Comparison of ENCODE assay signal across 26 cellular contexts in genomic region chr6:88561974-88562736, GRCh38.
A peak's percentile ranks its signal among the peaks of the same experiment; 100 is the strongest.
DNase-seq lines count a peak whose midpoint lies in the region; ATAC-seq, FAIRE-seq and TF ChIP-seq lines count a peak whose summit lies in the region.
"Had no signal": no experiment of that assay in that cellular context is flagged by ENCODE, and none has a peak within 500 bp of the region (broad histone marks: within the 10 kb centered on the region; RNA-seq: fewer than 3 reads in every experiment).

No MANE protein-coding gene starts in this region.

- POLR2A ChIA-PET in K562 (lab: Yijun Ruan, JAX) = no interaction called here

- H3K4me1 ChIP-seq in K562 (replicated peaks in 1 of 2; ENCODE audit: control insufficient read depth in 2 of 2, insufficient read depth in 2 of 2, low read length in 2 of 2) (no peaks in the 10 kb centered on the region), hepatocyte (ENCODE audit: insufficient read depth) (no peaks in the 10 kb centered on the region), thoracic aorta (ENCODE audit: control insufficient read depth in 1 of 2, low read depth in 2 of 2) (peaks cover 16 to 51% of the 10 kb centered on the region in 2 donors), heart right ventricle (peaks cover 0 to 12% (median 0%) of the 10 kb centered on the region in 9 donors)

- DNase-seq in GM19239 (ENCODE audit: insufficient read length, low spot score) (no peak), K562 (ENCODE audit: extremely low read depth in 1 of 4, low spot score in 3 of 4) (no peak), hepatocyte (ENCODE audit: low spot score) (peak; percentile 9), thoracic aorta (ENCODE audit: low spot score) (no peak), heart right ventricle (no peak), HK-2 (ENCODE audit: unreplicated experiment) (no peak), left cardiac atrium (no peak)
- DNase-seq: activated CD4-positive, alpha-beta T cell treated with anti-CD3 and anti-CD28 coated beads for 4 hours; activated CD8-positive, alpha-beta memory T cell treated with anti-CD3 and anti-CD28 coated beads for 24 hours; activated T-cell treated with anti-CD3 and anti-CD28 coated beads, Interleukin-2, amount 50 U/mL, for 1 hour; CD4-positive, alpha-beta T cell; DMS 273 treated with DMSO at 0.1 percent for 48 hours; endodermal cell; glutamatergic neuron; kidney glomerular epithelial cell; MV-4-11; NCI-H1694; occipital lobe; SK-N-SH; stimulated activated CD4-positive, alpha-beta T cell treated with anti-CD3 and anti-CD28 coated beads, Interleukin-12 subunit alpha, Interleukin-12 subunit beta, amount 100 ng/mL, for 4 hours; stimulated activated CD4-positive, alpha-beta T cell treated with anti-CD3 and anti-CD28 coated beads, Interleukin-4, amount 100 ng/mL, for 4 hours; stimulated activated naive CD4-positive, alpha-beta T cell; T-helper 2 cell; transverse colon had no signal

- peak; percentile 8 for FAIRE-seq in GM19239 (lab: Jason Lieb, UNC)
- FAIRE-seq in K562 (lab: Jason Lieb, UNC) = no peak
- FAIRE-seq: H54 had no signal

- H3K27ac ChIP-seq in K562 (ENCODE audit: extremely low read depth, low read depth, low read length) (no peak overlapping the region), hepatocyte (peak overlapping the region; percentile 35), thoracic aorta (peak overlapping the region; percentile 54 to 72), heart right ventricle (peak overlapping the region in 2 of 10 donors; percentile 1 to 10)

- H3K36me3 ChIP-seq in K562 (ENCODE audit: control insufficient read depth, insufficient read depth, low read length) = no peaks in the 10 kb centered on the region
- no peaks in the 10 kb centered on the region for H3K36me3 ChIP-seq in hepatocyte (replicated peaks; ENCODE audit: insufficient read depth, low read depth)
- H3K36me3 ChIP-seq in thoracic aorta = no peaks in the 10 kb centered on the region
- no peaks in the 10 kb centered on the region for H3K36me3 ChIP-seq in heart right ventricle
- H3K36me3 ChIP-seq: transverse colon had no signal

- in situ Hi-C loops in K562 (cut with MboI) = no loop called here

- H3K4me2 ChIP-seq in K562 (ENCODE audit: insufficient read depth, low read length) (no peak overlapping the region), hepatocyte (no peak overlapping the region)
- H3K4me2 ChIP-seq: SK-N-SH had no signal

- H4K20me1 ChIP-seq in K562 (replicated peaks; ENCODE audit: control insufficient read depth, insufficient read depth, low read length) (no peaks in the 10 kb centered on the region), hepatocyte (ENCODE audit: insufficient read depth, poor library complexity, severe bottlenecking) (no peaks in the 10 kb centered on the region)

- H3K27me3 ChIP-seq in K562 (ENCODE audit: control insufficient read depth in 2 of 2, insufficient read depth in 2 of 2, low read length in 2 of 2) (peaks cover 3 to 32% of the 10 kb centered on the region in 2 experiments; a peak in 4 of 5 replicates), hepatocyte (no peaks in the 10 kb centered on the region), thoracic aorta (replicated peaks; ENCODE audit: insufficient read depth) (no peaks in the 10 kb centered on the region), heart right ventricle (no peaks in the 10 kb centered on the region)
- H3K27me3 ChIP-seq: transverse colon had no signal

- H3K9me1 ChIP-seq in K562 (ENCODE audit: control insufficient read depth, insufficient read depth, low read length) = no peaks in the 10 kb centered on the region

- H3K9me2 ChIP-seq in hepatocyte (replicated peaks; ENCODE audit: insufficient read depth) = no peaks in the 10 kb centered on the region
- H3K9me2 ChIP-seq: SK-N-SH had no signal

- BruUV-seq in K562 (replicated peaks; lab: Mats Ljungman, UMichigan) = no TSS peak

- ATAC-seq in K562 (no peak), thoracic aorta (ENCODE audit: insufficient number of reproducible peaks, low FRiP score, low read depth) (no peak), heart right ventricle (no peak), left cardiac atrium (no peak)
- ATAC-seq: right cardiac atrium had no signal

- CTCF ChIA-PET in K562 (lab: Yijun Ruan, JAX; ENCODE audit: low intra/inter-chr PET ratio) = no interaction called here

- 0 out of 2 replicates have a peak overlapping the region, but pooled peaks have one; percentile 28 for H2AFZ ChIP-seq in K562 (ENCODE audit: low read depth, low read length)
- H2AFZ ChIP-seq in hepatocyte = no peak overlapping the region

- no peak for TF ChIP-seq RAD21 in K562 (CRISPR knock-in tag; conservative IDR thresholded peaks at IDR 0.05 in 1 of 2, IDR thresholded peaks at IDR 0.05 in 1 of 2)

- no peak for TF ChIP-seq POLR2A in K562 (conservative IDR thresholded peaks at IDR 0.05)

- 4% methylated on average over 6 of the region's 6 CpGs for WGBS in K562 (ENCODE audit: insufficient coverage, low coverage, missing lambda C conversion rate)
- 80% methylated on average over 6 of the region's 6 CpGs for WGBS in hepatocyte (ENCODE audit: low lambda C conversion rate, missing lambda C conversion rate)
- 83% methylated on average over 6 of the region's 6 CpGs for WGBS in heart right ventricle, 2 donors

- H3K79me2 ChIP-seq in K562 (ENCODE audit: control insufficient read depth, insufficient read depth, low read length) (no peaks in the 10 kb centered on the region), hepatocyte (no peaks in the 10 kb centered on the region)

- H3K9ac ChIP-seq in K562 (ENCODE audit: insufficient read depth in 1 of 2, low read depth in 2 of 2, low read length in 2 of 2) = no peak overlapping the region
- H3K9ac ChIP-seq: SK-N-SH had no signal

- H3K9me3 ChIP-seq in K562 (replicated peaks; ENCODE audit: control insufficient read depth, insufficient read depth, low read depth, low read length) (no peaks in the 10 kb centered on the region), hepatocyte (ENCODE audit: low read depth) (no peaks in the 10 kb centered on the region), thoracic aorta (no peaks in the 10 kb centered on the region), heart right ventricle (no peaks in the 10 kb centered on the region)
- H3K9me3 ChIP-seq: SK-N-SH, transverse colon had no signal

- TF ChIP-seq EP300 in K562 (IDR thresholded peaks at IDR 0.05; ENCODE audit: low read length) = no peak

- TF ChIP-seq CTCF in K562 (IDR thresholded peaks at IDR 0.05 in 2 of 3, conservative IDR thresholded peaks at IDR 0.05 in 1 of 3; ENCODE audit: insufficient read depth in 2 of 3, low read depth in 1 of 3, low read length in 3 of 3) (no peak), hepatocyte (IDR thresholded peaks at IDR 0.05; ENCODE audit: poor library complexity) (no peak), thoracic aorta (IDR thresholded peaks at IDR 0.05) (no peak), heart right ventricle (IDR thresholded peaks at IDR 0.05) (no peak)

- intact Hi-C loops in K562 (cut with micrococcal nuclease) (no loop called here), heart right ventricle (cut with DNase I) (no loop called here), left cardiac atrium (cut with DNase I) (no loop called here)

- no peak overlapping the region for H3K4me3 ChIP-seq in K562
- H3K4me3 ChIP-seq in hepatocyte = no peak overlapping the region
- no peak overlapping the region for H3K4me3 ChIP-seq in thoracic aorta
- H3K4me3 ChIP-seq in heart right ventricle = no peak overlapping the region
- H3K4me3 ChIP-seq: transverse colon had no signal

TF ChIP-seq in K562, 482 proteins besides CTCF, POLR2A, EP300 and RAD21:
- TF ChIP-seq NR0B1 (IDR thresholded peaks at IDR 0.05; ENCODE audit: partially characterized antibody) (no peak), NUFIP1 (IDR thresholded peaks at IDR 0.05; ENCODE audit: partially characterized antibody) (no peak), TFAP4 (CRISPR knock-in tag; IDR thresholded peaks at IDR 0.05; ENCODE audit: borderline replicate concordance) (no peak), SIRT6 (IDR thresholded peaks at IDR 0.05; ENCODE audit: low read depth, low read length) (no peak), ZNF263 (CRISPR knock-in tag; IDR thresholded peaks at IDR 0.05; ENCODE audit: borderline replicate concordance) (no peak), ETV1 (tag; conservative IDR thresholded peaks at IDR 0.05; ENCODE audit: low read depth) (no peak)
